1 cellular context compared by ENCODE assay signal in the genomic region with DNA sequence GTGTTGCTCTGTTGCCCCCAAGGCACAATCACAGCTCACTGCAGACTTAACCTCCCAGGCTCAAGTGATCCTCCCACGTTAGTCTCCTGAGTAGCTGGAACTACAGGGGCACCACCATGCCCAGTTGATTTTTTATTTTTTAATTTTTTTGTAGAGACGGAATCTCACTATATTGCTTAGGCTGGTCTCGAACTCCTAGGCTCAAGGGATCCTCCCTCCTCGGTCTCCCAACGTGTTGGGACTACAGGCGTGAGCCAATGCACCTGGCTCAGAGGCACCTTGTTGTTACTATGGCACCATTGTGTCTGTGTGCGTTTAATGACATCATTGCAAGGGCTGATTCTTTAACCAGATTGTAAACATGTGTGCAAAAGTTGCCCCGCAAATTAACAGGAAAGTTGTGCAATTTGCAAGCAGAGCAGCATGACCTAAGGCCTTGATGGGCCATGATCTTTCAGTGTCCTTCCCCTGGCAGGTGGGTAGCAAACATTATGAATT.
TF ChIP-seq lines count a peak whose summit lies in the region.

No MANE protein-coding gene starts in this region.

TF ChIP-seq in HepG2, 621 proteins besides CTCF, POLR2A, EP300 and RAD21 (continues in another document):
- TF ChIP-seq NFKBIZ (CRISPR knock-in tag; IDR thresholded peaks at IDR 0.05) (peak; percentile 96), HMG20B (CRISPR knock-in tag; conservative IDR thresholded peaks at IDR 0.05) (peak; percentile 70; the same call in 1 of the 2 replicates), ZNF724P (CRISPR knock-in tag; IDR thresholded peaks at IDR 0.05; ENCODE audit: borderline replicate concordance) (no peak), SOX13 (IDR thresholded peaks at IDR 0.05) (peak; percentile 86), SOX13 (CRISPR knock-in tag; conservative IDR thresholded peaks at IDR 0.05 in 1 of 2, IDR thresholded peaks at IDR 0.05 in 1 of 2) (peak in 1 of 2 experiments; percentile 97; a peak in 2 of 4 replicates), SATB2 (CRISPR knock-in tag; IDR thresholded peaks at IDR 0.05) (peak; percentile 59; the same call in 1 of the 2 replicates), PCBP1 (IDR thresholded peaks at IDR 0.05; ENCODE audit: borderline replicate concordance, low read depth, low read length) (no peak), ZMAT3 (CRISPR knock-in tag; conservative IDR thresholded peaks at IDR 0.05) (peak; percentile 83; the same call in 1 of the 2 replicates), ATF1 (CRISPR knock-in tag; IDR thresholded peaks at IDR 0.05) (no peak), ZNF629 (CRISPR knock-in tag; conservative IDR thresholded peaks at IDR 0.05) (peak; percentile 35; the same call in 1 of the 2 replicates), TBL1XR1 (IDR thresholded peaks at IDR 0.05; ENCODE audit: borderline replicate concordance, low read length, partially characterized antibody) (peak; percentile 35), ZNF703 (CRISPR knock-in tag; IDR thresholded peaks at IDR 0.05; ENCODE audit: borderline replicate concordance) (no peak), IRF2 (CRISPR knock-in tag; IDR thresholded peaks at IDR 0.05) (peak; percentile 96), AGO2 (optimal IDR thresholded peaks at IDR 0.05; ENCODE audit: low read depth, low read length) (no peak), PATZ1 (CRISPR knock-in tag; IDR thresholded peaks at IDR 0.05) (peak; percentile 84), ZNF264 (CRISPR knock-in tag; IDR thresholded peaks at IDR 0.05) (peak; percentile 82), XBP1 (CRISPR knock-in tag; IDR thresholded peaks at IDR 0.05) (no peak), ZNF263 (CRISPR knock-in tag; IDR thresholded peaks at IDR 0.05) (peak; percentile 58; the same call in 1 of the 2 replicates), ZNF737 (CRISPR knock-in tag; IDR thresholded peaks at IDR 0.05; ENCODE audit: borderline replicate concordance) (no peak), SRY (CRISPR knock-in tag; IDR thresholded peaks at IDR 0.05) (0 out of 2 replicates have a peak, but pooled peaks have one; percentile 61), ZFP36 (IDR thresholded peaks at IDR 0.05; ENCODE audit: borderline replicate concordance, low read depth, low read length, partially characterized antibody) (no peak), ZNF670 (CRISPR knock-in tag; IDR thresholded peaks at IDR 0.05; ENCODE audit: borderline replicate concordance) (peak; percentile 97), HES4 (CRISPR knock-in tag; IDR thresholded peaks at IDR 0.05; ENCODE audit: borderline replicate concordance) (no peak), RFX1 (IDR thresholded peaks at IDR 0.05) (peak; percentile 81), ZSCAN21 (CRISPR knock-in tag; IDR thresholded peaks at IDR 0.05; ENCODE audit: borderline replicate concordance) (peak; percentile 63; the same call in 1 of the 2 replicates), HNRNPLL (IDR thresholded peaks at IDR 0.05; ENCODE audit: low read depth, low read length, poor library complexity, severe bottlenecking) (no peak), ZBTB44 (CRISPR knock-in tag; IDR thresholded peaks at IDR 0.05) (no peak), U2AF1 (optimal IDR thresholded peaks at IDR 0.05; ENCODE audit: low read depth, low read length) (no peak), LBX2 (CRISPR knock-in tag; IDR thresholded peaks at IDR 0.05; ENCODE audit: borderline replicate concordance) (no peak), TFDP1 (CRISPR knock-in tag; IDR thresholded peaks at IDR 0.05; ENCODE audit: borderline replicate concordance) (peak; percentile 56; the same call in 1 of the 2 replicates), ZFP36L1 (CRISPR knock-in tag; IDR thresholded peaks at IDR 0.05) (peak; percentile 91; the same call in 1 of the 2 replicates), PHF20 (CRISPR knock-in tag; IDR thresholded peaks at IDR 0.05) (no peak), HOMEZ (CRISPR knock-in tag; IDR thresholded peaks at IDR 0.05; ENCODE audit: low read depth) (peak; percentile 95), DNMT3B (CRISPR knock-in tag; conservative IDR thresholded peaks at IDR 0.05) (peak; percentile 88; the same call in 1 of the 2 replicates), ZNF275 (CRISPR knock-in tag; IDR thresholded peaks at IDR 0.05; ENCODE audit: borderline replicate concordance) (no peak), FOXC1 (CRISPR knock-in tag; IDR thresholded peaks at IDR 0.05; ENCODE audit: borderline replicate concordance) (no peak; the same call in 1 of the 2 replicates), RXRA (CRISPR knock-in tag; IDR thresholded peaks at IDR 0.05) (peak; percentile 79; the same call in 1 of the 2 replicates), ZNF776 (CRISPR knock-in tag; IDR thresholded peaks at IDR 0.05) (no peak), ZNF790 (CRISPR knock-in tag; IDR thresholded peaks at IDR 0.05; ENCODE audit: borderline replicate concordance) (no peak)
- TF ChIP-seq, protein P1, sequence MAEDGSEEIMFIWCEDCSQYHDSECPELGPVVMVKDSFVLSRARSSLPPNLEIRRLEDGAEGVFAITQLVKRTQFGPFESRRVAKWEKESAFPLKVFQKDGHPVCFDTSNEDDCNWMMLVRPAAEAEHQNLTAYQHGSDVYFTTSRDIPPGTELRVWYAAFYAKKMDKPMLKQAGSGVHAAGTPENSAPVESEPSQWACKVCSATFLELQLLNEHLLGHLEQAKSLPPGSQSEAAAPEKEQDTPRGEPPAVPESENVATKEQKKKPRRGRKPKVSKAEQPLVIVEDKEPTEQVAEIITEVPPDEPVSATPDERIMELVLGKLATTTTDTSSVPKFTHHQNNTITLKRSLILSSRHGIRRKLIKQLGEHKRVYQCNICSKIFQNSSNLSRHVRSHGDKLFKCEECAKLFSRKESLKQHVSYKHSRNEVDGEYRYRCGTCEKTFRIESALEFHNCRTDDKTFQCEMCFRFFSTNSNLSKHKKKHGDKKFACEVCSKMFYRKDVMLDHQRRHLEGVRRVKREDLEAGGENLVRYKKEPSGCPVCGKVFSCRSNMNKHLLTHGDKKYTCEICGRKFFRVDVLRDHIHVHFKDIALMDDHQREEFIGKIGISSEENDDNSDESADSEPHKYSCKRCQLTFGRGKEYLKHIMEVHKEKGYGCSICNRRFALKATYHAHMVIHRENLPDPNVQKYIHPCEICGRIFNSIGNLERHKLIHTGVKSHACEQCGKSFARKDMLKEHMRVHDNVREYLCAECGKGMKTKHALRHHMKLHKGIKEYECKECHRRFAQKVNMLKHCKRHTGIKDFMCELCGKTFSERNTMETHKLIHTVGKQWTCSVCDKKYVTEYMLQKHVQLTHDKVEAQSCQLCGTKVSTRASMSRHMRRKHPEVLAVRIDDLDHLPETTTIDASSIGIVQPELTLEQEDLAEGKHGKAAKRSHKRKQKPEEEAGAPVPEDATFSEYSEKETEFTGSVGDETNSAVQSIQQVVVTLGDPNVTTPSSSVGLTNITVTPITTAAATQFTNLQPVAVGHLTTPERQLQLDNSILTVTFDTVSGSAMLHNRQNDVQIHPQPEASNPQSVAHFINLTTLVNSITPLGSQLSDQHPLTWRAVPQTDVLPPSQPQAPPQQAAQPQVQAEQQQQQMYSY (CRISPR knock-in tag; IDR thresholded peaks at IDR 0.05), result no peak
- TF ChIP-seq, protein P2, sequence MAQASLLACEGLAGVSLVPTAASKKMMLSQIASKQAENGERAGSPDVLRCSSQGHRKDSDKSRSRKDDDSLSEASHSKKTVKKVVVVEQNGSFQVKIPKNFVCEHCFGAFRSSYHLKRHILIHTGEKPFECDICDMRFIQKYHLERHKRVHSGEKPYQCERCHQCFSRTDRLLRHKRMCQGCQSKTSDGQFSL (CRISPR knock-in tag; IDR thresholded peaks at IDR 0.05), result no peak
- TF ChIP-seq, protein P3, sequence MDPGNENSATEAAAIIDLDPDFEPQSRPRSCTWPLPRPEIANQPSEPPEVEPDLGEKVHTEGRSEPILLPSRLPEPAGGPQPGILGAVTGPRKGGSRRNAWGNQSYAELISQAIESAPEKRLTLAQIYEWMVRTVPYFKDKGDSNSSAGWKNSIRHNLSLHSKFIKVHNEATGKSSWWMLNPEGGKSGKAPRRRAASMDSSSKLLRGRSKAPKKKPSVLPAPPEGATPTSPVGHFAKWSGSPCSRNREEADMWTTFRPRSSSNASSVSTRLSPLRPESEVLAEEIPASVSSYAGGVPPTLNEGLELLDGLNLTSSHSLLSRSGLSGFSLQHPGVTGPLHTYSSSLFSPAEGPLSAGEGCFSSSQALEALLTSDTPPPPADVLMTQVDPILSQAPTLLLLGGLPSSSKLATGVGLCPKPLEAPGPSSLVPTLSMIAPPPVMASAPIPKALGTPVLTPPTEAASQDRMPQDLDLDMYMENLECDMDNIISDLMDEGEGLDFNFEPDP (CRISPR knock-in tag; conservative IDR thresholded peaks at IDR 0.05), result no peak
- TF ChIP-seq, protein P4, sequence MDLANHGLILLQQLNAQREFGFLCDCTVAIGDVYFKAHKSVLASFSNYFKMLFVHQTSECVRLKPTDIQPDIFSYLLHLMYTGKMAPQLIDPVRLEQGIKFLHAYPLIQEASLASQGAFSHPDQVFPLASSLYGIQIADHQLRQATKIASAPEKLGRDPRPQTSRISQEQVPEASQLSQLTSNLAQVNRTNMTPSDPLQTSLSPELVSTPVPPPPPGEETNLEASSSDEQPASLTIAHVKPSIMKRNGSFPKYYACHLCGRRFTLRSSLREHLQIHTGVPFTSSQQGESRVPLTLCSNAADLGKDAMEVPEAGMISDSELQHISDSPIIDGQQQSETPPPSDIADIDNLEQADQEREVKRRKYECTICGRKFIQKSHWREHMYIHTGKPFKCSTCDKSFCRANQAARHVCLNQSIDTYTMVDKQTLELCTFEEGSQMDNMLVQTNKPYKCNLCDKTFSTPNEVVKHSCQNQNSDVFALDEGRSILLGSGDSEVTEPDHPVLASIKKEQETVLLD (CRISPR knock-in tag; IDR thresholded peaks at IDR 0.05; ENCODE audit: low read depth), result no peak
- TF ChIP-seq, protein P5, sequence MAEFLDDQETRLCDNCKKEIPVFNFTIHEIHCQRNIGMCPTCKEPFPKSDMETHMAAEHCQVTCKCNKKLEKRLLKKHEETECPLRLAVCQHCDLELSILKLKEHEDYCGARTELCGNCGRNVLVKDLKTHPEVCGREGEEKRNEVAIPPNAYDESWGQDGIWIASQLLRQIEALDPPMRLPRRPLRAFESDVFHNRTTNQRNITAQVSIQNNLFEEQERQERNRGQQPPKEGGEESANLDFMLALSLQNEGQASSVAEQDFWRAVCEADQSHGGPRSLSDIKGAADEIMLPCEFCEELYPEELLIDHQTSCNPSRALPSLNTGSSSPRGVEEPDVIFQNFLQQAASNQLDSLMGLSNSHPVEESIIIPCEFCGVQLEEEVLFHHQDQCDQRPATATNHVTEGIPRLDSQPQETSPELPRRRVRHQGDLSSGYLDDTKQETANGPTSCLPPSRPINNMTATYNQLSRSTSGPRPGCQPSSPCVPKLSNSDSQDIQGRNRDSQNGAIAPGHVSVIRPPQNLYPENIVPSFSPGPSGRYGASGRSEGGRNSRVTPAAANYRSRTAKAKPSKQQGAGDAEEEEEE (CRISPR knock-in tag; IDR thresholded peaks at IDR 0.05; ENCODE audit: borderline replicate concordance), result peak; percentile 75; the same call in 1 of the 2 replicates
